ENCODE assay signal across 12 cellular contexts in genomic region chr5:177520906-177521513, GRCh38. TPM values are rescaled to one million over a fixed set of nuclear protein-coding genes. Genes with fewer than 3 reads are reported as not detected.
A peak's percentile ranks its signal among the peaks of the same experiment; 100 is the strongest.
DNase-seq lines count a peak whose midpoint lies in the region; ATAC-seq, FAIRE-seq and TF ChIP-seq lines count a peak whose summit lies in the region.
"Had no signal": no experiment of that assay in that cellular context is flagged by ENCODE, and none has a peak within 500 bp of the region (broad histone marks: within the 10 kb centered on the region; RNA-seq: fewer than 3 reads in every experiment).

No MANE protein-coding gene starts in this region.

- no peaks in the 10 kb centered on the region for H3K9me3 ChIP-seq in Loucy (ENCODE audit: insufficient read depth, low read depth, low read length)
- H3K9me3 ChIP-seq in K562 (replicated peaks; ENCODE audit: control insufficient read depth, insufficient read depth, low read depth, low read length) = no peaks in the 10 kb centered on the region
- no peaks in the 10 kb centered on the region for H3K9me3 ChIP-seq in neural progenitor cell (ENCODE audit: low read depth)

- WGBS in K562 (ENCODE audit: insufficient coverage, low coverage, missing lambda C conversion rate) = 61% methylated on average over 2 of the region's 2 CpGs

- H3K27me3 ChIP-seq in Loucy (ENCODE audit: insufficient read depth, low read length, poor library complexity, severe bottlenecking) (no peaks in the 10 kb centered on the region), K562 (ENCODE audit: control insufficient read depth in 2 of 2, insufficient read depth in 2 of 2, low read length in 2 of 2) (no peaks in the 10 kb centered on the region), neural progenitor cell (no peaks in the 10 kb centered on the region)

- H3K36me3 ChIP-seq in Loucy (ENCODE audit: insufficient read depth, low read length) = no peaks in the 10 kb centered on the region; the same call in 1 of the 2 replicates
- H3K36me3 ChIP-seq in K562 (ENCODE audit: control insufficient read depth, insufficient read depth, low read length) = peaks cover 66% of the 10 kb centered on the region; the same call in 2 of the 3 replicates
- H3K36me3 ChIP-seq in neural progenitor cell = no peaks in the 10 kb centered on the region

- H3K27me3 Mint-ChIP-seq in T-helper 1 cell treated with Interleukin-12 subunit alpha and Interleukin-12 subunit beta and Interleukin-4 antibody, amounts not matched to agents 30 μg/mL and 1 μg/mL, for 36 hours (ENCODE audit: low read depth) = no peaks in the 10 kb centered on the region
- H3K27me3 Mint-ChIP-seq in neural progenitor cell (ENCODE audit: insufficient read depth, low read depth) = peaks cover 3% of the 10 kb centered on the region
- H3K27me3 Mint-ChIP-seq: activated B cell treated with CpG ODN at 0.5 μM for 24 hours had no signal

- no TSS peak for BruUV-seq in K562 (replicated peaks; lab: Mats Ljungman, UMichigan)

- no peak for TF ChIP-seq RAD21 in K562 (CRISPR knock-in tag; conservative IDR thresholded peaks at IDR 0.05 in 1 of 2, IDR thresholded peaks at IDR 0.05 in 1 of 2)

- CTCF ChIA-PET in K562 (lab: Yijun Ruan, JAX; ENCODE audit: low intra/inter-chr PET ratio) = no interaction called here

- peaks cover 14% of the 10 kb centered on the region for H3K36me3 Mint-ChIP-seq in T-helper 1 cell treated with Interleukin-12 subunit alpha and Interleukin-12 subunit beta and Interleukin-4 antibody, amounts not matched to agents 30 μg/mL and 1 μg/mL, for 36 hours (ENCODE audit: low read depth)
- peaks cover 22% of the 10 kb centered on the region for H3K36me3 Mint-ChIP-seq in neural progenitor cell

- peaks cover 10% of the 10 kb centered on the region; the same call in 1 of the 2 replicates for H3K79me2 ChIP-seq in Loucy (ENCODE audit: insufficient read depth, low read length)
- peaks cover 22% of the 10 kb centered on the region for H3K79me2 ChIP-seq in K562 (ENCODE audit: control insufficient read depth, insufficient read depth, low read length)
- H3K79me2 ChIP-seq in neural progenitor cell (ENCODE audit: low read depth) = peaks cover 13% of the 10 kb centered on the region

- no peak overlapping the region for H3K4me3 Mint-ChIP-seq in T-helper 1 cell treated with Interleukin-12 subunit alpha and Interleukin-12 subunit beta and Interleukin-4 antibody, amounts not matched to agents 30 μg/mL and 1 μg/mL, for 36 hours
- no peak overlapping the region for H3K4me3 Mint-ChIP-seq in neural progenitor cell
- H3K4me3 Mint-ChIP-seq: activated B cell treated with CpG ODN at 0.5 μM for 24 hours had no signal

- intact Hi-C loops in K562 (cut with micrococcal nuclease) = no loop called here

- POLR2A ChIA-PET in K562 (lab: Yijun Ruan, JAX) = interaction anchor here (0.6 to 1.2 kb wide), 7 partner anchors 11 to 545 kb away, joined by 3 to 5 read pairs (median 3); partner anchors contain the start of genes DOK3 and PDLIM7

- TF ChIP-seq CTCF in Loucy (conservative IDR thresholded peaks at IDR 0.05; ENCODE audit: low read length) = no peak
- TF ChIP-seq CTCF in K562 (IDR thresholded peaks at IDR 0.05 in 2 of 3, conservative IDR thresholded peaks at IDR 0.05 in 1 of 3; ENCODE audit: insufficient read depth in 2 of 3, low read depth in 1 of 3, low read length in 3 of 3) = 0 out of 6 replicates have a peak, but pooled peaks of 1 of the 3 experiments have one; percentile 12
- TF ChIP-seq CTCF in neural progenitor cell (IDR thresholded peaks at IDR 0.05) = peak; percentile 15

- peaks cover 2% of the 10 kb centered on the region for H4K20me1 ChIP-seq in Loucy (ENCODE audit: insufficient read depth, low read length, poor library complexity, severe bottlenecking)
- H4K20me1 ChIP-seq in K562 (replicated peaks; ENCODE audit: control insufficient read depth, insufficient read depth, low read length) = no peaks in the 10 kb centered on the region; the same call in 1 of the 2 replicates
- H4K20me1 ChIP-seq in neural progenitor cell (ENCODE audit: low read depth) = peaks cover 7% of the 10 kb centered on the region

- H3K4me3 ChIP-seq in Loucy (ENCODE audit: low read length, poor library complexity, severe bottlenecking) = no peak overlapping the region
- H3K4me3 ChIP-seq in K562 = no peak overlapping the region
- no peak overlapping the region for H3K4me3 ChIP-seq in neural progenitor cell

- H3K9me3 Mint-ChIP-seq in T-helper 1 cell treated with Interleukin-12 subunit alpha and Interleukin-12 subunit beta and Interleukin-4 antibody, amounts not matched to agents 30 μg/mL and 1 μg/mL, for 36 hours = no peaks in the 10 kb centered on the region
- H3K9me3 Mint-ChIP-seq in neural progenitor cell = no peaks in the 10 kb centered on the region
- H3K9me3 Mint-ChIP-seq: activated B cell treated with CpG ODN at 0.5 μM for 24 hours had no signal

- no peaks in the 10 kb centered on the region for H3K9me1 ChIP-seq in K562 (ENCODE audit: control insufficient read depth, insufficient read depth, low read length)

- DNase-seq in T-helper 1 cell (no peak), K562 (ENCODE audit: extremely low read depth in 1 of 4, low spot score in 3 of 4) (no peak), neural progenitor cell (ENCODE audit: low spot score) (no peak), amniotic stem cell (lab: John Stamatoyannopoulos, UW) (no peak)
- DNase-seq in stimulated activated CD8-positive, alpha-beta memory T cell treated with anti-CD3 and anti-CD28 coated beads, Interleukin-4, amount 100 ng/mL, for 48 hours = no peak
- DNase-seq: 8988T, activated B cell treated with CpG ODN at 0.5 μM for 24 hours, NCI-H1694 had no signal

- H3K27ac ChIP-seq in K562 (ENCODE audit: extremely low read depth, low read depth, low read length) (0 out of 3 replicates have a peak overlapping the region, but pooled peaks have one; percentile 13), neural progenitor cell (no peak overlapping the region)

- TF ChIP-seq POLR2A in K562 (conservative IDR thresholded peaks at IDR 0.05) = no peak

- ATAC-seq in K562 (no peak), GM18870 (IDR thresholded peaks at IDR 0.05; ENCODE audit: unreplicated experiment) (no peak)

- H3K4me1 ChIP-seq in Loucy (ENCODE audit: insufficient read depth, low read length, poor library complexity, severe bottlenecking) (peaks cover 10% of the 10 kb centered on the region), K562 (replicated peaks in 1 of 2; ENCODE audit: control insufficient read depth in 2 of 2, insufficient read depth in 2 of 2, low read length in 2 of 2) (peaks cover 4 to 34% of the 10 kb centered on the region in 2 experiments; a peak in 4 of 5 replicates), neural progenitor cell (no peaks in the 10 kb centered on the region)

- peaks cover 19% of the 10 kb centered on the region for H3K4me1 Mint-ChIP-seq in T-helper 1 cell treated with Interleukin-12 subunit alpha and Interleukin-12 subunit beta and Interleukin-4 antibody, amounts not matched to agents 30 μg/mL and 1 μg/mL, for 36 hours (ENCODE audit: low read depth)
- H3K4me1 Mint-ChIP-seq in neural progenitor cell = peaks cover 10% of the 10 kb centered on the region

- in situ Hi-C loops in K562 (cut with MboI) = no loop called here

- H3F3A ChIP-seq in Loucy (ENCODE audit: low read depth) (no peaks in the 10 kb centered on the region), neural progenitor cell (ENCODE audit: low read depth) (peaks cover 22% of the 10 kb centered on the region)

- H3K4me2 ChIP-seq in Loucy (ENCODE audit: low read depth, low read length, poor library complexity, severe bottlenecking) (peak overlapping the region; percentile 16), K562 (ENCODE audit: insufficient read depth, low read length) (no peak overlapping the region), neural progenitor cell (no peak overlapping the region)

- FAIRE-seq in K562 (lab: Jason Lieb, UNC) = no peak
- FAIRE-seq: G401.6 had no signal

- TF ChIP-seq EP300 in K562 (IDR thresholded peaks at IDR 0.05; ENCODE audit: low read length) = no peak

- H2AFZ ChIP-seq in Loucy (ENCODE audit: low read length) (no peak overlapping the region), K562 (ENCODE audit: low read depth, low read length) (no peak overlapping the region), neural progenitor cell (replicated peaks) (no peak overlapping the region)

- H3K9ac ChIP-seq in Loucy (ENCODE audit: low read depth, low read length, poor library complexity, severe bottlenecking) = no peak overlapping the region
- peak overlapping the region in 1 of 2 experiments; percentile 75; a peak in 3 of 4 replicates for H3K9ac ChIP-seq in K562 (ENCODE audit: insufficient read depth in 1 of 2, low read depth in 2 of 2, low read length in 2 of 2)
- H3K9ac ChIP-seq in neural progenitor cell = no peak overlapping the region

- H3K27ac Mint-ChIP-seq in T-helper 1 cell treated with Interleukin-12 subunit alpha and Interleukin-12 subunit beta and Interleukin-4 antibody, amounts not matched to agents 30 μg/mL and 1 μg/mL, for 36 hours = peak overlapping the region; percentile 70
- no peak overlapping the region for H3K27ac Mint-ChIP-seq in neural progenitor cell

- no peaks in the 10 kb centered on the region for H3K9me2 ChIP-seq in Loucy (replicated peaks; ENCODE audit: low read depth, low read length)

RNA-seq across cellular contexts. Expression of gene DDX41, which starts 4.2 kb away (rescaled TPM):
- 156 and 392 TPM in 2 replicates for total RNA-seq in K562 (2011; cell fraction: chromatin; rRNA removed; ENCODE audit: low replicate concordance)
- 235 and 242 TPM in 2 replicates for total RNA-seq in K562 (2011; cell fraction: nucleolus; rRNA removed)
- total RNA-seq in K562 (2011; cell fraction: nucleoplasm; rRNA removed) = 123 and 170 TPM in 2 replicates
- total RNA-seq in K562 (2014; rRNA removed) (284 and 396 TPM in 2 replicates), K562 (2014; rRNA removed; fragmentation: Illumina TruSeq; extraction: Trizol) (41.4 and 53.7 TPM in 2 replicates), K562 (2015; rRNA removed; fragmentation: Illumina TruSeq; extraction: Trizol) (97.1 and 116 TPM in 2 replicates), K562 (2021) (164 and 167 TPM in 2 replicates), neural progenitor cell (ENCODE audit: low replicate concordance) (60.7 and 118 TPM in 2 replicates)
- polyA plus RNA-seq in K562 (2011; rRNA removed) (138 and 148 TPM in 2 replicates), K562 (2014; fragmentation: Illumina TruSeq; extraction: Trizol) (94.9 and 113 TPM in 2 replicates), K562 (2014; fragmentation: Nextera tagmentation; extraction: Ambion mirVana) (10 to 100 TPM; 38.2 to 60.1 TPM), K562 (2014; rRNA removed) (234 and 236 TPM in 2 replicates)
- polyA plus RNA-seq in K562 (2011; cell fraction: cytosol; rRNA removed) = 199 and 327 TPM in 2 replicates
- polyA plus RNA-seq in K562 (2011; cell fraction: nucleus; rRNA removed) = 545 and 753 TPM in 2 replicates
- polyA plus RNA-seq in K562 (2012) = 166 and 178 TPM in 2 replicates
- 143 and 154 TPM in 2 replicates for polyA minus RNA-seq in K562 (2011; rRNA and poly(A)+ RNA removed)
- 157 and 376 TPM in 2 replicates for polyA minus RNA-seq in K562 (2011; cell fraction: cytosol; rRNA and poly(A)+ RNA removed)
- polyA minus RNA-seq in K562 (2011; cell fraction: nucleus; rRNA and poly(A)+ RNA removed) = 191 and 218 TPM in 2 replicates

RNA-seq across cellular contexts. Expression of gene DOK3, which starts 11.4 kb away (rescaled TPM):
- total RNA-seq in K562 (2011; cell fraction: chromatin; rRNA removed; ENCODE audit: low replicate concordance) = 31.3 and 80.0 TPM in 2 replicates
- 40.8 and 45.7 TPM in 2 replicates for total RNA-seq in K562 (2011; cell fraction: nucleolus; rRNA removed)
- total RNA-seq in K562 (2011; cell fraction: nucleoplasm; rRNA removed) = 31.9 and 45.3 TPM in 2 replicates
- total RNA-seq in K562 (2014; rRNA removed) (9.2 and 11.0 TPM in 2 replicates), K562 (2014; rRNA removed; fragmentation: Illumina TruSeq; extraction: Trizol) (2.0 TPM in 2 replicates), K562 (2015; rRNA removed; fragmentation: Illumina TruSeq; extraction: Trizol) (5.9 and 7.2 TPM in 2 replicates), K562 (2021) (15.7 and 21.1 TPM in 2 replicates), neural progenitor cell (ENCODE audit: low replicate concordance) (0.54 and 0.93 TPM in 2 replicates)
- polyA plus RNA-seq in K562 (2011; rRNA removed) (8.0 and 16.1 TPM in 2 replicates), K562 (2014; fragmentation: Illumina TruSeq; extraction: Trizol) (10.1 and 12.5 TPM in 2 replicates), K562 (2014; fragmentation: Nextera tagmentation; extraction: Ambion mirVana) (1 to 10 TPM; 1.3 to 1.7 TPM), K562 (2014; rRNA removed) (16.9 and 23.0 TPM in 2 replicates)
- polyA plus RNA-seq in K562 (2011; cell fraction: cytosol; rRNA removed) = 15.1 and 21.5 TPM in 2 replicates
- polyA plus RNA-seq in K562 (2011; cell fraction: nucleus; rRNA removed) = 70.3 and 111 TPM in 2 replicates
- 14.5 and 23.5 TPM in 2 replicates for polyA plus RNA-seq in K562 (2012)
- 3.9 and 4.1 TPM in 2 replicates for polyA minus RNA-seq in K562 (2011; rRNA and poly(A)+ RNA removed)
- 7.4 and 11.9 TPM in 2 replicates for polyA minus RNA-seq in K562 (2011; cell fraction: cytosol; rRNA and poly(A)+ RNA removed)
- polyA minus RNA-seq in K562 (2011; cell fraction: nucleus; rRNA and poly(A)+ RNA removed) = 18.3 and 19.9 TPM in 2 replicates

RNA-seq across cellular contexts. Expression of gene PDLIM7, which starts 23.6 kb away (rescaled TPM):
- total RNA-seq in K562 (2011; cell fraction: chromatin; rRNA removed; ENCODE audit: low replicate concordance) = 145 and 420 TPM in 2 replicates
- total RNA-seq in K562 (2011; cell fraction: nucleolus; rRNA removed) = 271 and 275 TPM in 2 replicates
- total RNA-seq in K562 (2011; cell fraction: nucleoplasm; rRNA removed) = 200 and 231 TPM in 2 replicates
- total RNA-seq in K562 (2014; rRNA removed) (85.6 and 89.0 TPM in 2 replicates), K562 (2014; rRNA removed; fragmentation: Illumina TruSeq; extraction: Trizol) (6.4 and 10.4 TPM in 2 replicates), K562 (2015; rRNA removed; fragmentation: Illumina TruSeq; extraction: Trizol) (32.6 and 38.1 TPM in 2 replicates), K562 (2021) (112 and 124 TPM in 2 replicates), neural progenitor cell (ENCODE audit: low replicate concordance) (38.7 and 208 TPM in 2 replicates)
- polyA plus RNA-seq in K562 (2011; rRNA removed) (34.7 and 66.8 TPM in 2 replicates), K562 (2014; fragmentation: Illumina TruSeq; extraction: Trizol) (25.5 and 49.4 TPM in 2 replicates), K562 (2014; fragmentation: Nextera tagmentation; extraction: Ambion mirVana) (1 to 10 TPM; 2.1 to 4.1 TPM), K562 (2014; rRNA removed) (115 and 119 TPM in 2 replicates)
- polyA plus RNA-seq in K562 (2011; cell fraction: cytosol; rRNA removed) = 40.6 and 105 TPM in 2 replicates
- polyA plus RNA-seq in K562 (2011; cell fraction: nucleus; rRNA removed) = 255 and 454 TPM in 2 replicates
- 79.5 and 127 TPM in 2 replicates for polyA plus RNA-seq in K562 (2012)
- 18.4 and 18.7 TPM in 2 replicates for polyA minus RNA-seq in K562 (2011; rRNA and poly(A)+ RNA removed)
- 39.0 and 41.5 TPM in 2 replicates for polyA minus RNA-seq in K562 (2011; cell fraction: cytosol; rRNA and poly(A)+ RNA removed)
- 90.7 and 100 TPM in 2 replicates for polyA minus RNA-seq in K562 (2011; cell fraction: nucleus; rRNA and poly(A)+ RNA removed)

RNA-seq across cellular contexts. Expression of gene FAM193B, which starts 33.4 kb away (rescaled TPM):
- 296 and 489 TPM in 2 replicates for total RNA-seq in K562 (2011; cell fraction: chromatin; rRNA removed; ENCODE audit: low replicate concordance)
- 300 and 332 TPM in 2 replicates for total RNA-seq in K562 (2011; cell fraction: nucleolus; rRNA removed)
- 230 and 273 TPM in 2 replicates for total RNA-seq in K562 (2011; cell fraction: nucleoplasm; rRNA removed)
- total RNA-seq in K562 (2014; rRNA removed) (33.6 and 53.1 TPM in 2 replicates), K562 (2014; rRNA removed; fragmentation: Illumina TruSeq; extraction: Trizol) (15.2 and 18.0 TPM in 2 replicates), K562 (2015; rRNA removed; fragmentation: Illumina TruSeq; extraction: Trizol) (31.7 and 37.3 TPM in 2 replicates), K562 (2021) (58.7 and 59.4 TPM in 2 replicates), neural progenitor cell (ENCODE audit: low replicate concordance) (42.5 and 78.5 TPM in 2 replicates)
- polyA plus RNA-seq in K562 (2011; rRNA removed) (51.5 and 73.5 TPM in 2 replicates), K562 (2014; fragmentation: Illumina TruSeq; extraction: Trizol) (44.1 and 45.0 TPM in 2 replicates), K562 (2014; fragmentation: Nextera tagmentation; extraction: Ambion mirVana) (1 to 10 TPM; 4.4 to 5.0 TPM), K562 (2014; rRNA removed) (73.4 and 76.4 TPM in 2 replicates)
- polyA plus RNA-seq in K562 (2011; cell fraction: cytosol; rRNA removed) = 30.7 and 38.5 TPM in 2 replicates
- polyA plus RNA-seq in K562 (2011; cell fraction: nucleus; rRNA removed) = 492 and 661 TPM in 2 replicates
- 52.7 and 87.6 TPM in 2 replicates for polyA plus RNA-seq in K562 (2012)
- 11.0 and 15.0 TPM in 2 replicates for polyA minus RNA-seq in K562 (2011; rRNA and poly(A)+ RNA removed)
- polyA minus RNA-seq in K562 (2011; cell fraction: cytosol; rRNA and poly(A)+ RNA removed) = 10.5 and 24.3 TPM in 2 replicates
- 47.3 and 51.4 TPM in 2 replicates for polyA minus RNA-seq in K562 (2011; cell fraction: nucleus; rRNA and poly(A)+ RNA removed)

RNA-seq across cellular contexts. Expression of gene DBN1, which starts 47.6 kb away (rescaled TPM):
- 62.9 and 114 TPM in 2 replicates for total RNA-seq in K562 (2011; cell fraction: chromatin; rRNA removed; ENCODE audit: low replicate concordance)
- total RNA-seq in K562 (2011; cell fraction: nucleolus; rRNA removed) = 51.0 and 54.6 TPM in 2 replicates
- total RNA-seq in K562 (2011; cell fraction: nucleoplasm; rRNA removed) = 24.9 and 46.2 TPM in 2 replicates
- 72.9 and 87.2 TPM in 2 replicates for total RNA-seq in K562 (2014; rRNA removed)
- total RNA-seq in K562 (2014; rRNA removed; fragmentation: Illumina TruSeq; extraction: Trizol) = 11.7 and 12.3 TPM in 2 replicates
- 27.9 and 33.0 TPM in 2 replicates for total RNA-seq in K562 (2015; rRNA removed; fragmentation: Illumina TruSeq; extraction: Trizol)
- 78.9 and 84.3 TPM in 2 replicates for total RNA-seq in K562 (2021)
- polyA plus RNA-seq in K562 (2011; rRNA removed) = 34.3 and 44.2 TPM in 2 replicates
- 21.2 and 83.9 TPM in 2 replicates for polyA plus RNA-seq in K562 (2011; cell fraction: cytosol; rRNA removed)
- 142 and 188 TPM in 2 replicates for polyA plus RNA-seq in K562 (2011; cell fraction: nucleus; rRNA removed)
- 44.7 and 45.1 TPM in 2 replicates for polyA plus RNA-seq in K562 (2012)
- 22.1 and 54.4 TPM in 2 replicates for polyA plus RNA-seq in K562 (2014; fragmentation: Illumina TruSeq; extraction: Trizol)
- polyA plus RNA-seq in K562 (2014; fragmentation: Nextera tagmentation; extraction: Ambion mirVana) = under 1 TPM; 0.25 to 0.34 TPM
- polyA plus RNA-seq in K562 (2014; rRNA removed) = 53.2 and 81.8 TPM in 2 replicates
- polyA minus RNA-seq in K562 (2011; rRNA and poly(A)+ RNA removed) = 20.0 and 24.6 TPM in 2 replicates
- 26.6 and 37.0 TPM in 2 replicates for polyA minus RNA-seq in K562 (2011; cell fraction: cytosol; rRNA and poly(A)+ RNA removed)
- polyA minus RNA-seq in K562 (2011; cell fraction: nucleus; rRNA and poly(A)+ RNA removed) = 30.0 and 61.5 TPM in 2 replicates
- 113 and 338 TPM in 2 replicates for total RNA-seq in neural progenitor cell (ENCODE audit: low replicate concordance)
